19 cellular contexts compared by ENCODE assay signal in the genomic region with DNA sequence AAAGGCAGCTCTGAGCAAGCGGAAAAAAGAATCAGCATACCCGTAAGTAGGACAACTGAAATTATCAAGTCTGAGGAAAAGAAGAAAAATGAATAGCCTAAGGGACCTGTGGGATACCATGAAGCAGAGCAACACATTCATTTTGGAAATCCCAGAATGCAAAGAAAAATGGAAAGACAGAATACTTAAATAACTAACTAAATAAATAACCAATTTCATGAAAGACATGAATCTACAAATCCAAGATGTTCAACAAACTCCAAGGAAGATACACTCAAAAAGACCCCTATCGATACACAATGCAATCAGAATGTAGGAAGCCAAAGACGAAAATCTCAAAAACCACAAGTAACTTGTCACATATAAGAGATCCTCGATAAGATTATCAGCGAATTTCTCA.
DNase-seq lines count a peak whose midpoint lies in the region; TF ChIP-seq lines count a peak whose summit lies in the region.
"Had no signal": no experiment of that assay in that cellular context is flagged by ENCODE, and none has a peak within 500 bp of the region (broad histone marks: within the 10 kb centered on the region; RNA-seq: fewer than 3 reads in every experiment).

No MANE protein-coding gene starts in this region.

- H3K36me3 ChIP-seq in adipocyte (ENCODE audit: control insufficient read depth, insufficient read depth, low read length, severe bottlenecking), result peaks cover 33% of the 10 kb centered on the region
- H3K36me3 ChIP-seq in SK-N-SH (replicated peaks in 1 of 2; ENCODE audit: control insufficient read depth in 1 of 2, insufficient read depth in 2 of 2, low read length in 1 of 2), result peaks cover 30 to 64% of the 10 kb centered on the region in 2 experiments
- H3K36me3 ChIP-seq: BE2C had no signal

- H3K9me3 ChIP-seq in adipocyte (ENCODE audit: control insufficient read depth, low read length), result peaks cover 15% of the 10 kb centered on the region
- peaks cover 9% of the 10 kb centered on the region; the same call in 1 of the 2 replicates for H3K9me3 ChIP-seq in SK-N-SH
- H3K9me3 ChIP-seq: BE2C had no signal

- H3K4me1 ChIP-seq in adipocyte (ENCODE audit: control insufficient read depth, insufficient read depth, low read length) (peaks cover 27% of the 10 kb centered on the region), SK-N-SH (ENCODE audit: control insufficient read depth in 1 of 2, insufficient read depth in 2 of 2, low read depth in 1 of 2, low read length in 1 of 2) (no peaks in the 10 kb centered on the region; a peak in 1 of 4 replicates)
- H3K4me1 ChIP-seq: BE2C had no signal

- POLR2A ChIA-PET in SK-N-SH (lab: Yijun Ruan, JAX), result no interaction called here

- CTCF ChIA-PET in SK-N-SH (lab: Yijun Ruan, JAX), result no interaction called here

- TF ChIP-seq CTCF in neural crest cell (conservative IDR thresholded peaks at IDR 0.05) (no peak), SK-N-SH (IDR thresholded peaks at IDR 0.05) (no peak)

- WGBS in SK-N-SH (ENCODE audit: low lambda C conversion rate), result 97% methylated on average over 6 of the region's 6 CpGs

- TF ChIP-seq RAD21 in SK-N-SH (IDR thresholded peaks at IDR 0.05; ENCODE audit: low read length), result no peak

- H3K4me3 ChIP-seq in adipocyte (ENCODE audit: low read length) (peak overlapping the region; percentile 34), SK-N-SH (ENCODE audit: low read depth in 2 of 2, low read length in 1 of 2) (no peak overlapping the region)
- H3K4me3 ChIP-seq: GM12878 had no signal

- no peak overlapping the region for H3K4me2 ChIP-seq in SK-N-SH

- no peak overlapping the region for H2AFZ ChIP-seq in SK-N-SH (ENCODE audit: low read depth)

- no peaks in the 10 kb centered on the region; the same call in 1 of the 2 replicates for H4K20me1 ChIP-seq in SK-N-SH (ENCODE audit: insufficient read depth)

- no peaks in the 10 kb centered on the region for H3K27me3 Mint-ChIP-seq in neural crest cell (ENCODE audit: low read depth)
- H3K27me3 Mint-ChIP-seq: CD4-positive, CD25-positive, alpha-beta regulatory T cell; CD8-positive, alpha-beta memory T cell had no signal

- H3K27me3 ChIP-seq in adipocyte (replicated peaks; ENCODE audit: control insufficient read depth, insufficient read depth, low read length), result no peaks in the 10 kb centered on the region
- H3K27me3 ChIP-seq in SK-N-SH (ENCODE audit: insufficient read depth), result no peaks in the 10 kb centered on the region
- H3K27me3 ChIP-seq: BE2C had no signal

- H3K27ac Mint-ChIP-seq in neural crest cell (ENCODE audit: unreplicated experiment), result peak overlapping the region; percentile 37

- peak; percentile 11 for DNase-seq in OCI-M1 (lab: John Stamatoyannopoulos, UW)
- no peak for DNase-seq in adipocyte (ENCODE audit: low read depth)
- no peak for DNase-seq in neural crest cell (ENCODE audit: low read depth, low spot score)
- no peak for DNase-seq in HuH-7.5 (ENCODE audit: low spot score)
- no peak for DNase-seq in SK-N-SH
- DNase-seq in SIG-M5 treated with dmso at 0.1 percent for 504 hours (lab: John Stamatoyannopoulos, UW; ENCODE audit: unreplicated experiment), result no peak
- DNase-seq: ACHN; BE2C; C1 segment of cervical spinal cord; CD4-positive, CD25-positive, alpha-beta regulatory T cell; CD8-positive, alpha-beta memory T cell; COR-L47; DMS 273 treated with DMSO at 0.1 percent for 48 hours; DMS53; DND-41; EL; GOT3; H7 had no signal

- H3K36me3 Mint-ChIP-seq in neural crest cell (ENCODE audit: low read depth), result peaks cover 33% of the 10 kb centered on the region

- H3F3A ChIP-seq in SK-N-SH (replicated peaks; ENCODE audit: insufficient read depth), result peaks cover 8% of the 10 kb centered on the region

- peaks cover 6% of the 10 kb centered on the region for H3K9me3 Mint-ChIP-seq in neural crest cell

- no peak for TF ChIP-seq EP300 in SK-N-SH (IDR thresholded peaks at IDR 0.05; ENCODE audit: borderline replicate concordance in 1 of 2, low read depth in 1 of 2, low read length in 1 of 2)

- no peak overlapping the region for H3K27ac ChIP-seq in SK-N-SH (ENCODE audit: low read depth in 2 of 2, low read length in 1 of 2)

- H3K9ac ChIP-seq in adipocyte (ENCODE audit: low read length) (no peak overlapping the region), SK-N-SH (no peak overlapping the region)

- no peak overlapping the region for H3K4me3 Mint-ChIP-seq in neural crest cell
- H3K4me3 Mint-ChIP-seq: CD4-positive, CD25-positive, alpha-beta regulatory T cell; CD8-positive, alpha-beta memory T cell had no signal

- H3K4me1 Mint-ChIP-seq in neural crest cell, result peaks cover 15% of the 10 kb centered on the region

- peaks cover 76% of the 10 kb centered on the region for H3K79me2 ChIP-seq in SK-N-SH (ENCODE audit: insufficient read depth)

- H3K9me2 ChIP-seq in SK-N-SH, result no peaks in the 10 kb centered on the region

TF ChIP-seq in SK-N-SH, 30 proteins besides CTCF, POLR2A, EP300 and RAD21:
- no peak for TF ChIP-seq MEF2A (IDR thresholded peaks at IDR 0.05; ENCODE audit: borderline replicate concordance, low read depth)
- no peak for TF ChIP-seq FOSL2 (IDR thresholded peaks at IDR 0.05; ENCODE audit: borderline replicate concordance, low read depth)
- no peak for TF ChIP-seq YY1 (IDR thresholded peaks at IDR 0.05; ENCODE audit: low read depth)
- no peak for TF ChIP-seq RCOR1 (IDR thresholded peaks at IDR 0.05; ENCODE audit: low read length)
- no peak for TF ChIP-seq EZH2phosphoT487 (IDR thresholded peaks at IDR 0.05; ENCODE audit: borderline replicate concordance, low read depth)
- TF ChIP-seq GABPA (IDR thresholded peaks at IDR 0.05; ENCODE audit: low read depth), result no peak
- TF ChIP-seq, protein P1, sequence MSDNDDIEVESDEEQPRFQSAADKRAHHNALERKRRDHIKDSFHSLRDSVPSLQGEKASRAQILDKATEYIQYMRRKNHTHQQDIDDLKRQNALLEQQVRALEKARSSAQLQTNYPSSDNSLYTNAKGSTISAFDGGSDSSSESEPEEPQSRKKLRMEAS (IDR thresholded peaks at IDR 0.05; ENCODE audit: low read depth), result no peak
